1 cellular context compared by ENCODE assay signal in genomic region chr2:85933753-85934594, GRCh38.
A peak's percentile ranks its signal among the peaks of the same experiment; 100 is the strongest.
TF ChIP-seq lines count a peak whose summit lies in the region.

No MANE protein-coding gene starts in this region.

TF ChIP-seq in K562, 482 proteins besides CTCF, POLR2A, EP300 and RAD21 (continued from another document and continues in another):
- TF ChIP-seq USF2 (CRISPR knock-in tag; IDR thresholded peaks at IDR 0.05) (no peak), ZNF41 (CRISPR knock-in tag; conservative IDR thresholded peaks at IDR 0.05) (no peak), SUPT5H (IDR thresholded peaks at IDR 0.05) (no peak), HDAC3 (IDR thresholded peaks at IDR 0.05; ENCODE audit: borderline replicate concordance, partially characterized antibody) (peak; percentile 96), RFX7 (CRISPR knock-in tag; IDR thresholded peaks at IDR 0.05) (no peak), ZNF12 (CRISPR knock-in tag; IDR thresholded peaks at IDR 0.05) (no peak), ZNF778 (CRISPR knock-in tag; IDR thresholded peaks at IDR 0.05) (no peak), PHF21A (IDR thresholded peaks at IDR 0.05; ENCODE audit: borderline replicate concordance, low read depth) (no peak), ZNF589 (CRISPR knock-in tag; IDR thresholded peaks at IDR 0.05; ENCODE audit: low read depth) (peak; percentile 97), ZNF23 (CRISPR knock-in tag; IDR thresholded peaks at IDR 0.05) (no peak), ZNF592 (IDR thresholded peaks at IDR 0.05) (no peak), ZNF766 (CRISPR knock-in tag; conservative IDR thresholded peaks at IDR 0.05) (peak; percentile 98), MEF2A (IDR thresholded peaks at IDR 0.05; ENCODE audit: control insufficient read depth, low read depth, low read length) (no peak), CREM (IDR thresholded peaks at IDR 0.05; ENCODE audit: low read depth) (peak; percentile 59), EZH2 (IDR thresholded peaks at IDR 0.05; ENCODE audit: borderline replicate concordance, low read depth, low read length) (no peak; the same call in 1 of the 2 replicates), KDM4B (IDR thresholded peaks at IDR 0.05; ENCODE audit: borderline replicate concordance in 2 of 2, low read depth in 1 of 2) (no peak), POLR3G (IDR thresholded peaks at IDR 0.05; ENCODE audit: extremely low read depth, insufficient read length, insufficient replicate concordance) (no peak), ZNF253 (CRISPR knock-in tag; conservative IDR thresholded peaks at IDR 0.05) (no peak), ZNF436 (CRISPR knock-in tag; IDR thresholded peaks at IDR 0.05) (no peak), NCOA1 (IDR thresholded peaks at IDR 0.05; ENCODE audit: low read depth) (peak; percentile 82), NR2F6 (CRISPR knock-in tag; IDR thresholded peaks at IDR 0.05) (no peak), ZNF133 (CRISPR knock-in tag; IDR thresholded peaks at IDR 0.05) (no peak), ZNF174 (CRISPR knock-in tag; IDR thresholded peaks at IDR 0.05) (no peak), HIVEP1 (CRISPR knock-in tag; IDR thresholded peaks at IDR 0.05) (no peak), DDX20 (tag; IDR thresholded peaks at IDR 0.05; ENCODE audit: low read depth) (no peak), RFX5 (IDR thresholded peaks at IDR 0.05; ENCODE audit: low read depth, low read length) (no peak), OTX1 (CRISPR knock-in tag; IDR thresholded peaks at IDR 0.05) (no peak), ZNF431 (CRISPR knock-in tag; IDR thresholded peaks at IDR 0.05) (no peak), NUFIP1 (IDR thresholded peaks at IDR 0.05; ENCODE audit: partially characterized antibody) (no peak), POLR3A (IDR thresholded peaks at IDR 0.05; ENCODE audit: borderline replicate concordance, extremely low read depth, insufficient read depth, insufficient read length) (no peak), ZNF197 (CRISPR knock-in tag; IDR thresholded peaks at IDR 0.05; ENCODE audit: low read depth) (peak; percentile 48; the same call in 1 of the 2 replicates), CBX1 (IDR thresholded peaks at IDR 0.05; ENCODE audit: low read depth) (no peak), RREB1 (CRISPR knock-in tag; IDR thresholded peaks at IDR 0.05) (no peak), SNAPC5 (CRISPR knock-in tag; IDR thresholded peaks at IDR 0.05) (no peak), SMARCB1 (IDR thresholded peaks at IDR 0.05; ENCODE audit: insufficient read length, low read depth) (no peak), HSF4 (CRISPR knock-in tag; IDR thresholded peaks at IDR 0.05; ENCODE audit: borderline replicate concordance) (peak; percentile 43; the same call in 1 of the 2 replicates), MTA1 (IDR thresholded peaks at IDR 0.05; ENCODE audit: borderline replicate concordance) (peak; percentile 64; the same call in 1 of the 2 replicates), ETV6 (IDR thresholded peaks at IDR 0.05; ENCODE audit: borderline replicate concordance in 1 of 2, low read depth in 2 of 2, low read length in 1 of 2) (no peak), ETV6 (CRISPR knock-in tag; IDR thresholded peaks at IDR 0.05; ENCODE audit: borderline replicate concordance) (no peak), ZNF274 (IDR thresholded peaks at IDR 0.05; ENCODE audit: borderline replicate concordance, low read depth, low read length) (no peak), E4F1 (CRISPR knock-in tag; IDR thresholded peaks at IDR 0.05; ENCODE audit: borderline replicate concordance) (no peak), ZNF740 (CRISPR knock-in tag; IDR thresholded peaks at IDR 0.05) (no peak), ZNF740 (tag; IDR thresholded peaks at IDR 0.05) (no peak), ZNF507 (tag; conservative IDR thresholded peaks at IDR 0.05) (no peak), SMAD3 (CRISPR knock-in tag; conservative IDR thresholded peaks at IDR 0.05) (peak; percentile 73; the same call in 1 of the 2 replicates), COPS2 (conservative IDR thresholded peaks at IDR 0.05) (no peak), ETS2 (tag; IDR thresholded peaks at IDR 0.05; ENCODE audit: borderline replicate concordance, poor library complexity, severe bottlenecking) (no peak), TAF15 (IDR thresholded peaks at IDR 0.05; ENCODE audit: low read depth, low read length) (no peak), ZBTB34 (CRISPR knock-in tag; IDR thresholded peaks at IDR 0.05) (no peak), JUND (IDR thresholded peaks at IDR 0.05; ENCODE audit: borderline replicate concordance, low read depth, low read length) (peak; percentile 88), JUND (tag; IDR thresholded peaks at IDR 0.05; ENCODE audit: borderline replicate concordance, low read depth, low read length) (peak; percentile 83; the same call in 2 of the 3 replicates), TRIM25 (IDR thresholded peaks at IDR 0.05; ENCODE audit: borderline replicate concordance) (no peak), ZNF347 (CRISPR knock-in tag; IDR thresholded peaks at IDR 0.05; ENCODE audit: low read depth) (no peak), ZNF175 (CRISPR knock-in tag; IDR thresholded peaks at IDR 0.05; ENCODE audit: low read depth) (peak; percentile 91)
